Comparison of ENCODE assay signal across 1 cellular context in the genomic region with DNA sequence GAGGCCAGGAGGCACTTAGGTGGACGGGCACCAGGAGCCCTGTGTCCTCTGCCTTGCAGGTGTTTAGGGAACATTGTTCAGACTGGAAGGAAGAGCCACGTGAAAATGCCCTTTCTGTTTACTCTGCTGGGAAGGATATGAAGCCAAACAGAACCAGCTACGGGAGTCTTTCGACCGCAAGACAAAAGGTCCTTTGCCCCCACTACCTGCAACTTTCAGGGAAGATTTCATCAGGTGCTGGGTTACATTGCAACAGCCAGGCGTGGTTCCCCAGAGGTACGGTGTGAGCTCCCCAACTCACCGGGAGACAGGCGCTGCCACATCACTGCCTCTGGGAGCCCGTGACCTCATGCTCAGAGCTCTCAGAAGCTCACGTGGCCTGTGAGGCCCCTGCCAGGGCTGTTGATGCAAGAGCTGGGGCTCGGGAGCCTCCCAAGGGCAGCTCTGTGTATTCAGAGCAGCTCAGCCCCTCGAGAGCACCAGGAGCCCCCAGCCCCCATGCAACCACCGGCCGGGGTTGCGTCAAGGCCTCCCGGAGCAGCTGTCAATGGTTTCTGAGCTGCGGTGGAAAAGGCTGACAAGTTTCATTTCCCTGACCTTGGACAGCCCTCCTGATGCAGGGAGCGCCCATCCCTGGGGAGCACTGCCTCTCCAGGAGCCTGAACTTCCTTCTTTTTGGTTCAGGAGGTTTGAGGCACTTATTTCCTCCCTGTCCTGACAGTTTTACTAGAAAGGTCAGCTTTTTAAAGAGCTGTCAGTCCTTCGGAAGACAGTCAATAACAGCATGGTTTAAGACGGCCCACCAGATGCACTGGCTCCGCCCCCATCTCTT.
TF ChIP-seq lines count a peak whose summit lies in the region.

No MANE protein-coding gene starts in this region.

TF ChIP-seq in H1, 55 proteins besides CTCF, POLR2A, EP300 and RAD21 (continued from another document):
- TF ChIP-seq, protein P1, sequence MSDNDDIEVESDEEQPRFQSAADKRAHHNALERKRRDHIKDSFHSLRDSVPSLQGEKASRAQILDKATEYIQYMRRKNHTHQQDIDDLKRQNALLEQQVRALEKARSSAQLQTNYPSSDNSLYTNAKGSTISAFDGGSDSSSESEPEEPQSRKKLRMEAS (IDR thresholded peaks at IDR 0.05), result peak; percentile 42; the same call in 1 of the 2 replicates
- TF ChIP-seq CBX5 (IDR thresholded peaks at IDR 0.05; ENCODE audit: low read depth, low read length) (no peak), CHD7 (IDR thresholded peaks at IDR 0.05; ENCODE audit: insufficient replicate concordance, low read length) (no peak), SRF (IDR thresholded peaks at IDR 0.05; ENCODE audit: low read depth, low read length) (no peak), ASH2L (IDR thresholded peaks at IDR 0.05; ENCODE audit: low read length) (no peak), POU5F1 (IDR thresholded peaks at IDR 0.05; ENCODE audit: low read depth, low read length) (no peak), SIRT6 (IDR thresholded peaks at IDR 0.05; ENCODE audit: low read length) (no peak), CHD1 (IDR thresholded peaks at IDR 0.05; ENCODE audit: low read depth, low read length) (no peak), RXRA (IDR thresholded peaks at IDR 0.05; ENCODE audit: insufficient read depth, low read depth, low read length) (no peak), NRF1 (IDR thresholded peaks at IDR 0.05; ENCODE audit: low read depth, low read length) (no peak), TCF12 (IDR thresholded peaks at IDR 0.05; ENCODE audit: low read depth, low read length) (no peak), RNF2 (IDR thresholded peaks at IDR 0.05; ENCODE audit: borderline replicate concordance, low read depth, low read length, missing control alignments, poor library complexity, severe bottlenecking) (no peak), BCL11A (IDR thresholded peaks at IDR 0.05; ENCODE audit: low read depth in 2 of 2, low read length in 2 of 2) (no peak), KDM4A (IDR thresholded peaks at IDR 0.05; ENCODE audit: low read depth, low read length, severe bottlenecking) (no peak), KDM5A (IDR thresholded peaks at IDR 0.05; ENCODE audit: low read length) (no peak), SP1 (IDR thresholded peaks at IDR 0.05; ENCODE audit: low read depth, low read length) (no peak), ZNF274 (IDR thresholded peaks at IDR 0.05; ENCODE audit: borderline replicate concordance, extremely low read depth, low read length) (no peak), JUN (IDR thresholded peaks at IDR 0.05; ENCODE audit: low read depth, low read length) (no peak), CTBP2 (IDR thresholded peaks at IDR 0.05; ENCODE audit: borderline replicate concordance, insufficient read depth, insufficient read length, low read length) (peak; percentile 48), JUND (IDR thresholded peaks at IDR 0.05; ENCODE audit: low read length) (no peak), POLR2AphosphoS5 (IDR thresholded peaks at IDR 0.05; ENCODE audit: low read depth, low read length) (no peak), SP4 (IDR thresholded peaks at IDR 0.05; ENCODE audit: low read length) (no peak), YY1 (IDR thresholded peaks at IDR 0.05; ENCODE audit: low read depth, low read length) (no peak), HDAC6 (IDR thresholded peaks at IDR 0.05; ENCODE audit: low read depth, low read length) (no peak), CREB1 (IDR thresholded peaks at IDR 0.05) (no peak), RBBP5 (IDR thresholded peaks at IDR 0.05; ENCODE audit: borderline replicate concordance, low read depth, low read length) (no peak), TBP (IDR thresholded peaks at IDR 0.05; ENCODE audit: low read depth, low read length) (0 out of 2 replicates have a peak, but pooled peaks have one; percentile 16), RFX5 (IDR thresholded peaks at IDR 0.05; ENCODE audit: borderline replicate concordance, low read depth, low read length) (no peak), TEAD4 (IDR thresholded peaks at IDR 0.05; ENCODE audit: low read depth, low read length) (no peak), NANOG (IDR thresholded peaks at IDR 0.05; ENCODE audit: insufficient read depth, low read depth, low read length, poor library complexity, severe bottlenecking) (no peak), ATF3 (IDR thresholded peaks at IDR 0.05; ENCODE audit: insufficient read depth, low read depth, low read length) (0 out of 2 replicates have a peak, but pooled peaks have one; percentile 14), BACH1 (IDR thresholded peaks at IDR 0.05; ENCODE audit: low read length) (no peak), BRCA1 (IDR thresholded peaks at IDR 0.05; ENCODE audit: low read depth, low read length) (no peak), MAFK (IDR thresholded peaks at IDR 0.05; ENCODE audit: low read depth, low read length) (no peak), CBX8 (IDR thresholded peaks at IDR 0.05; ENCODE audit: borderline replicate concordance, low read depth, low read length) (no peak), TAF1 (IDR thresholded peaks at IDR 0.05; ENCODE audit: low read depth, low read length) (0 out of 2 replicates have a peak, but pooled peaks have one; percentile 22), SAP30 (IDR thresholded peaks at IDR 0.05; ENCODE audit: insufficient read depth, insufficient replicate concordance, low read length) (peak; percentile 53), HDAC2 (IDR thresholded peaks at IDR 0.05; ENCODE audit: borderline replicate concordance in 1 of 2, low read depth in 2 of 2, low read length in 2 of 2) (no peak), USF2 (IDR thresholded peaks at IDR 0.05; ENCODE audit: low read length) (peak; percentile 57), SUZ12 (IDR thresholded peaks at IDR 0.05; ENCODE audit: low read length) (no peak), EZH2 (IDR thresholded peaks at IDR 0.05; ENCODE audit: low read depth, low read length, severe bottlenecking) (no peak), SIX5 (IDR thresholded peaks at IDR 0.05; ENCODE audit: low read depth, low read length) (no peak), KDM1A (IDR thresholded peaks at IDR 0.05; ENCODE audit: borderline replicate concordance, low read length) (no peak), SP2 (IDR thresholded peaks at IDR 0.05; ENCODE audit: low read length) (no peak), GTF2F1 (IDR thresholded peaks at IDR 0.05; ENCODE audit: borderline replicate concordance, low read depth, low read length) (no peak), CEBPB (IDR thresholded peaks at IDR 0.05; ENCODE audit: low read depth, low read length) (peak; percentile 59; the same call in 1 of the 2 replicates), SIN3A (conservative IDR thresholded peaks at IDR 0.05 in 1 of 2, IDR thresholded peaks at IDR 0.05 in 1 of 2; ENCODE audit: low read depth in 1 of 2, low read length in 2 of 2) (peak in 1 of 2 experiments; percentile 36; a peak in 1 of 4 replicates), TAF7 (optimal IDR thresholded peaks at IDR 0.05; ENCODE audit: borderline replicate concordance, low read depth, low read length) (no peak), PHF8 (conservative IDR thresholded peaks at IDR 0.05; ENCODE audit: low read depth, low read length) (no peak)
- TF ChIP-seq, protein P2, sequence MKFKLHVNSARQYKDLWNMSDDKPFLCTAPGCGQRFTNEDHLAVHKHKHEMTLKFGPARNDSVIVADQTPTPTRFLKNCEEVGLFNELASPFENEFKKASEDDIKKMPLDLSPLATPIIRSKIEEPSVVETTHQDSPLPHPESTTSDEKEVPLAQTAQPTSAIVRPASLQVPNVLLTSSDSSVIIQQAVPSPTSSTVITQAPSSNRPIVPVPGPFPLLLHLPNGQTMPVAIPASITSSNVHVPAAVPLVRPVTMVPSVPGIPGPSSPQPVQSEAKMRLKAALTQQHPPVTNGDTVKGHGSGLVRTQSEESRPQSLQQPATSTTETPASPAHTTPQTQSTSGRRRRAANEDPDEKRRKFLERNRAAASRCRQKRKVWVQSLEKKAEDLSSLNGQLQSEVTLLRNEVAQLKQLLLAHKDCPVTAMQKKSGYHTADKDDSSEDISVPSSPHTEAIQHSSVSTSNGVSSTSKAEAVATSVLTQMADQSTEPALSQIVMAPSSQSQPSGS (IDR thresholded peaks at IDR 0.05; ENCODE audit: low read length), result no peak
- TF ChIP-seq, protein P3, sequence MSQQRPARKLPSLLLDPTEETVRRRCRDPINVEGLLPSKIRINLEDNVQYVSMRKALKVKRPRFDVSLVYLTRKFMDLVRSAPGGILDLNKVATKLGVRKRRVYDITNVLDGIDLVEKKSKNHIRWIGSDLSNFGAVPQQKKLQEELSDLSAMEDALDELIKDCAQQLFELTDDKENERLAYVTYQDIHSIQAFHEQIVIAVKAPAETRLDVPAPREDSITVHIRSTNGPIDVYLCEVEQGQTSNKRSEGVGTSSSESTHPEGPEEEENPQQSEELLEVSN (IDR thresholded peaks at IDR 0.05), result no peak
